30 cellular contexts compared by ENCODE assay signal in genomic region chr5:5339257-5339656, GRCh38.
"Had no signal": no experiment of that assay in that cellular context is flagged by ENCODE, and none has a peak within 500 bp of the region (broad histone marks: within the 10 kb centered on the region; RNA-seq: fewer than 3 reads in every experiment).

No MANE protein-coding gene starts in this region.

- H3K4me1 Mint-ChIP-seq: memory B cell; natural killer cell; stimulated activated effector memory CD8-positive, alpha-beta T cell treated with anti-CD3 and anti-CD28 coated beads, Interleukin-12 subunit alpha, Interleukin-12 subunit beta, amount 100 ng/mL, for 72 hours had no signal

- H3K27me3 Mint-ChIP-seq: dendritic cell treated with granulocyte-macrophage colony-stimulating factor and Interleukin-4, amounts not matched to agents 40 ng/mL and 50 ng/mL, for 4 days had no signal

- H3K9me3 Mint-ChIP-seq: endodermal cell, memory B cell, neural crest cell had no signal

- H3K27me3 ChIP-seq: colonic mucosa, gastrocnemius medialis, heart left ventricle, hepatocyte, neutrophil, sigmoid colon, stomach, testis, tibial nerve, upper lobe of right lung, vagina had no signal

- H3K36me3 ChIP-seq: colonic mucosa, gastrocnemius medialis, heart left ventricle, neutrophil, sigmoid colon, stomach, tibial nerve, upper lobe of right lung, vagina had no signal

- H3K36me3 Mint-ChIP-seq: memory B cell; natural killer cell; stimulated activated effector memory CD8-positive, alpha-beta T cell treated with anti-CD3 and anti-CD28 coated beads, Interleukin-12 subunit alpha, Interleukin-12 subunit beta, amount 100 ng/mL, for 72 hours had no signal

- H3K27ac Mint-ChIP-seq: dendritic cell treated with granulocyte-macrophage colony-stimulating factor and Interleukin-4, amounts not matched to agents 40 ng/mL and 50 ng/mL, for 4 days; endodermal cell; memory B cell; natural killer cell; stimulated activated effector memory CD8-positive, alpha-beta T cell treated with anti-CD3 and anti-CD28 coated beads, Interleukin-12 subunit alpha, Interleukin-12 subunit beta, amount 100 ng/mL, for 72 hours had no signal

- ATAC-seq: esophagus mucosa; gastrocnemius medialis; left lobe of liver; natural killer cell; stimulated activated effector memory CD8-positive, alpha-beta T cell treated with anti-CD3 and anti-CD28 coated beads, Interleukin-12 subunit alpha, Interleukin-12 subunit beta, amount 100 ng/mL, for 72 hours; upper lobe of right lung had no signal

- H3K9me3 ChIP-seq: colonic mucosa, gastrocnemius medialis, heart left ventricle, neutrophil, psoas muscle, stomach, testis, tibial nerve, upper lobe of right lung, vagina had no signal

- H3K4me1 ChIP-seq: colonic mucosa, sigmoid colon had no signal

- DNase-seq: colonic mucosa; effector CD8-positive, alpha-beta T cell; foreskin fibroblast; gastrocnemius medialis; heart left ventricle; kidney; natural killer cell; psoas muscle; right cardiac atrium; sigmoid colon; stimulated activated CD4-positive, alpha-beta T cell treated with anti-CD3 and anti-CD28 coated beads, Interleukin-2, amount 100 ng/mL, for 24 hours; stimulated activated CD4-positive, alpha-beta T cell treated with anti-CD3 and anti-CD28 coated beads, Interleukin-4, amount 100 ng/mL, for 24 hours; stimulated activated naive CD4-positive, alpha-beta T cell treated with Interleukin-2 at 50 U/mL for 16 hours; stomach; substantia nigra; testis; upper lobe of right lung had no signal

- H3K4me2 ChIP-seq: hepatocyte had no signal

- H3K27ac ChIP-seq: colonic mucosa, epithelial cell of prostate, neutrophil, testis, upper lobe of right lung, vagina had no signal

- H3K79me2 ChIP-seq: hepatocyte had no signal

- H2AFZ ChIP-seq: hepatocyte had no signal

- H3K4me3 ChIP-seq: colonic mucosa, heart left ventricle, hepatocyte, lung, psoas muscle, sigmoid colon, stomach, testis, tibial nerve, upper lobe of right lung, vagina had no signal

- H3K4me3 Mint-ChIP-seq: dendritic cell treated with granulocyte-macrophage colony-stimulating factor and Interleukin-4, amounts not matched to agents 40 ng/mL and 50 ng/mL, for 4 days; endodermal cell; memory B cell; natural killer cell; neural crest cell; stimulated activated effector memory CD8-positive, alpha-beta T cell treated with anti-CD3 and anti-CD28 coated beads, Interleukin-12 subunit alpha, Interleukin-12 subunit beta, amount 100 ng/mL, for 72 hours had no signal
